In the genomic region with DNA sequence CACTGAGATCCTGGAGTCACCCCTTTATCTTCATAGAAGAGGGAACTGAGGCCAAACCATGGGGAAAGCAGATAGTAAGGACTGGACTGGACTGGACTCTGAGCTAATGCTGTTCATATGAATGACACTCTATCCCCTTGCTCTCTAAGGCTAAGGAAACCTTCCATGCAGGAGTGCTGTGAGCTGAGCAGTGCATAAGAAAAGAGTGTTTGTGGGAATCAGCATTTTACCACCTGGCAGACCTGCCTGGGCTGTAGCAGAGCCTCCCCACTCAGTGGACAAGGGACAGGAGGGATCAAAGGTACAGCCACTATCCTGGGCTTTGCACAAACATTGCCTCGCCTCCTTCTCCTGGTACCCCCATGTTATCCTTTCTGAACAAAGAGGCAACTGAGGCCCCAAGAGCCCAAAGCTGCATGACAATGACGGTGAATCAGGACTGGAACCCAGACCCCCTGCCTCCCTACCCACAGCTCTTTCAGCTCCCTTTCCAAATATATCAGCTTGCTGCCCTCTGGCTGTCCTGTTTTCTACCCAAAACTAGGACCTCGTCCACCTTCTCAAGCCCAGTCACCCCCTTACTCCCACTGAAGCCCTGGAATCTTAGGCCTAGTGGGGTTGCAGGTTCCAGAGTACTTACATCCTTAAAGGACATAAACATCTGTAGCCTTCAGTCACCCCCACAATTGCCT, we compare ENCODE assay signal across 19 cellular contexts.
A peak's percentile ranks its signal among the peaks of the same experiment; 100 is the strongest.
DNase-seq lines count a peak whose midpoint lies in the region; ATAC-seq, FAIRE-seq and TF ChIP-seq lines count a peak whose summit lies in the region.
"Had no signal": no experiment of that assay in that cellular context is flagged by ENCODE, and none has a peak within 500 bp of the region (broad histone marks: within the 10 kb centered on the region; RNA-seq: fewer than 3 reads in every experiment).

No MANE protein-coding gene starts in this region.

- TF ChIP-seq RAD21 in H1 (IDR thresholded peaks at IDR 0.05 in 1 of 2, conservative IDR thresholded peaks at IDR 0.05 in 1 of 2; ENCODE audit: low read depth in 2 of 2, low read length in 2 of 2), result peak; percentile 16 to 47; a peak in 3 of 4 replicates

- no peaks in the 10 kb centered on the region for H3F3A ChIP-seq in neural progenitor cell (ENCODE audit: low read depth)

- H2AK5ac ChIP-seq in H1 (ENCODE audit: low read depth, low read length), result no peak overlapping the region

- H3K18ac ChIP-seq in H1 (ENCODE audit: extremely low read depth, low read length), result no peak overlapping the region

- peaks cover 8% of the 10 kb centered on the region for H3K27me3 Mint-ChIP-seq in activated naive CD4-positive, alpha-beta T cell treated with anti-CD3 and anti-CD28 coated beads, Interleukin-2, amount 50 U/mL, for 24 hours
- peaks cover 18% of the 10 kb centered on the region for H3K27me3 Mint-ChIP-seq in neural progenitor cell (ENCODE audit: insufficient read depth, low read depth)
- peaks cover 3% of the 10 kb centered on the region for H3K27me3 Mint-ChIP-seq in type B pancreatic cell

- H3K4me1 ChIP-seq in H1 (replicated peaks in 1 of 4; ENCODE audit: control insufficient read depth in 3 of 4, insufficient read depth in 4 of 4, low read length in 3 of 4) (peaks cover 0 to 11% (median 4%) of the 10 kb centered on the region in 4 experiments; a peak in 3 of 7 replicates), neural progenitor cell (peaks cover 10% of the 10 kb centered on the region)
- H3K4me1 ChIP-seq: BLaER1, Caco-2 had no signal

- H4K8ac ChIP-seq in H1 (ENCODE audit: extremely low read depth, insufficient read depth, low read length), result no peak overlapping the region

- no peaks in the 10 kb centered on the region for H3K9me3 Mint-ChIP-seq in activated naive CD4-positive, alpha-beta T cell treated with anti-CD3 and anti-CD28 coated beads, Interleukin-2, amount 50 U/mL, for 24 hours
- peaks cover 3% of the 10 kb centered on the region for H3K9me3 Mint-ChIP-seq in neural progenitor cell
- no peaks in the 10 kb centered on the region for H3K9me3 Mint-ChIP-seq in type B pancreatic cell
- H3K9me3 Mint-ChIP-seq: CD8-positive, alpha-beta memory T cell had no signal

- H3K79me2 ChIP-seq in H1 (ENCODE audit: control insufficient read depth in 1 of 2, insufficient read depth in 2 of 2, low read length in 2 of 2) (no peaks in the 10 kb centered on the region), neural progenitor cell (ENCODE audit: low read depth) (no peaks in the 10 kb centered on the region)

- POLR2A ChIA-PET in H1 (lab: Charles Lee; ENCODE audit: partially characterized antibody), result interaction anchor here (0.9 to 1.0 kb wide), 2 partner anchors 9 to 13 kb away, joined by 3 read pairs; no protein-coding TSS in a partner anchor

- no peak overlapping the region for H3K4me3 ChIP-seq in H1 (ENCODE audit: extremely low read depth in 1 of 4, insufficient read depth in 2 of 4, low read depth in 3 of 4, low read length in 4 of 4)
- no peak overlapping the region for H3K4me3 ChIP-seq in neural progenitor cell
- H3K4me3 ChIP-seq: BLaER1 had no signal

- no peak overlapping the region for H3K4ac ChIP-seq in H1 (replicated peaks; ENCODE audit: insufficient read length, low read depth, low read length)

- no peak overlapping the region for H3K23ac ChIP-seq in H1 (ENCODE audit: insufficient read length)

- H3K36me3 Mint-ChIP-seq in activated naive CD4-positive, alpha-beta T cell treated with anti-CD3 and anti-CD28 coated beads, Interleukin-2, amount 50 U/mL, for 24 hours, result no peaks in the 10 kb centered on the region
- H3K36me3 Mint-ChIP-seq in neural progenitor cell (no peaks in the 10 kb centered on the region), type B pancreatic cell (no peaks in the 10 kb centered on the region)

- peak overlapping the region; percentile 51 for H3K27ac Mint-ChIP-seq in activated naive CD4-positive, alpha-beta T cell treated with anti-CD3 and anti-CD28 coated beads, Interleukin-2, amount 50 U/mL, for 24 hours
- H3K27ac Mint-ChIP-seq in neural progenitor cell (peak overlapping the region; percentile 52), type B pancreatic cell (peak overlapping the region; percentile 68)
- H3K27ac Mint-ChIP-seq: CD8-positive, alpha-beta memory T cell had no signal

- H4K91ac ChIP-seq in H1 (replicated peaks; ENCODE audit: insufficient read length, low read length), result no peak overlapping the region

- FAIRE-seq in H1 (lab: Jason Lieb, UNC), result peak; percentile 7
- FAIRE-seq: GM12892, GM19239, H54 had no signal

- 53% methylated on average over 3 of the region's 3 CpGs; no CpG with 5 or more reads in 1 of the 2 experiments for WGBS in H1 (ENCODE audit: extremely low coverage in 1 of 2, insufficient coverage in 1 of 2, insufficient read length in 1 of 2, insufficient replicate concordance in 2 of 2, low coverage in 1 of 2, low lambda C conversion rate in 2 of 2, missing lambda C conversion rate in 1 of 2), 2 experiments

- TF ChIP-seq CTCF in H1 (IDR thresholded peaks at IDR 0.05; ENCODE audit: control extremely low read depth in 1 of 3, insufficient read depth in 1 of 3, low read depth in 1 of 3, low read length in 3 of 3) (no peak), neural progenitor cell (IDR thresholded peaks at IDR 0.05) (no peak), type B pancreatic cell (conservative IDR thresholded peaks at IDR 0.05) (no peak)

- H2BK5ac ChIP-seq in H1 (ENCODE audit: low read depth, low read length), result no peak overlapping the region

- no peak for DNase-seq in activated naive CD4-positive, alpha-beta T cell (lab: John Stamatoyannopoulos, UW)
- DNase-seq in H1 (ENCODE audit: low read depth in 1 of 2, low spot score in 2 of 2) (no peak), neural progenitor cell (ENCODE audit: low spot score) (no peak), type B pancreatic cell (ENCODE audit: extremely low spot score, unreplicated experiment) (no peak), occipital lobe (lab: John Stamatoyannopoulos, UW) (no peak), SKM-1 treated with dmso at 0.1 percent for 144 hours (lab: John Stamatoyannopoulos, UW; ENCODE audit: unreplicated experiment) (no peak)
- DNase-seq: 8988T; AML-193; Caco-2; CD8-positive, alpha-beta memory T cell; DND-41; GDM1 had no signal

- CTCF ChIA-PET in H1 (lab: Charles Lee; ENCODE audit: partially characterized antibody), result interaction anchor here (0.6 to 1.7 kb wide), 10 partner anchors 10 to 483 kb away, joined by 3 to 7 read pairs (median 3); no protein-coding TSS in a partner anchor

- ATAC-seq in GM18511 (IDR thresholded peaks at IDR 0.05; ENCODE audit: unreplicated experiment), result no peak
- ATAC-seq: HCT116 had no signal

- no peak overlapping the region for H3K4me3 Mint-ChIP-seq in activated naive CD4-positive, alpha-beta T cell treated with anti-CD3 and anti-CD28 coated beads, Interleukin-2, amount 50 U/mL, for 24 hours
- H3K4me3 Mint-ChIP-seq in neural progenitor cell (no peak overlapping the region), type B pancreatic cell (no peak overlapping the region)
- H3K4me3 Mint-ChIP-seq: CD8-positive, alpha-beta memory T cell had no signal

- H3K56ac ChIP-seq in H1 (replicated peaks; ENCODE audit: insufficient read length, low read depth, low read length), result no peak overlapping the region

- H2AFZ ChIP-seq in H1 (ENCODE audit: low read length) (no peak overlapping the region), neural progenitor cell (replicated peaks) (no peak overlapping the region)

- H3K36me3 ChIP-seq in H1 (ENCODE audit: control insufficient read depth in 2 of 4, insufficient read depth in 4 of 4, low read length in 3 of 4) (no peaks in the 10 kb centered on the region), neural progenitor cell (no peaks in the 10 kb centered on the region)
- H3K36me3 ChIP-seq: BLaER1 had no signal

- no peak overlapping the region for H2BK20ac ChIP-seq in H1 (ENCODE audit: low read length)

- H3K27me3 ChIP-seq in H1 (replicated peaks in 1 of 4; ENCODE audit: control insufficient read depth in 3 of 4, extremely low read depth in 1 of 4, insufficient read depth in 3 of 4, low read length in 3 of 4) (0 out of 7 replicates have a peak, but pooled peaks cover 0 to 2% (median 0%) of the 10 kb centered on the region in 4 experiments), neural progenitor cell (no peaks in the 10 kb centered on the region)
- H3K27me3 ChIP-seq: BLaER1 had no signal

- H2BK120ac ChIP-seq in H1 (replicated peaks; ENCODE audit: low read depth, low read length), result no peak overlapping the region

- no peak for TF ChIP-seq EP300 in H1 (IDR thresholded peaks at IDR 0.05; ENCODE audit: borderline replicate concordance in 1 of 2, low read depth in 2 of 2, low read length in 2 of 2)

- no peaks in the 10 kb centered on the region; the same call in 1 of the 2 replicates for H3K23me2 ChIP-seq in H1 (ENCODE audit: low read depth, low read length)

- H3K9ac ChIP-seq in H1 (replicated peaks in 1 of 4; ENCODE audit: extremely low read depth in 1 of 4, low read depth in 3 of 4, low read length in 3 of 4), result no peak overlapping the region
- H3K9ac ChIP-seq in neural progenitor cell, result no peak overlapping the region
- H3K9ac ChIP-seq: BLaER1 had no signal

- no peaks in the 10 kb centered on the region for H3K4me1 Mint-ChIP-seq in activated naive CD4-positive, alpha-beta T cell treated with anti-CD3 and anti-CD28 coated beads, Interleukin-2, amount 50 U/mL, for 24 hours
- H3K4me1 Mint-ChIP-seq in neural progenitor cell, result peaks cover 25% of the 10 kb centered on the region
- peaks cover 38% of the 10 kb centered on the region for H3K4me1 Mint-ChIP-seq in type B pancreatic cell (ENCODE audit: unreplicated experiment)
- H3K4me1 Mint-ChIP-seq: CD8-positive, alpha-beta memory T cell had no signal

- no peaks in the 10 kb centered on the region for H3K9me3 ChIP-seq in H1 (ENCODE audit: insufficient read depth in 2 of 2, low read depth in 1 of 2, low read length in 1 of 2)
- no peaks in the 10 kb centered on the region for H3K9me3 ChIP-seq in neural progenitor cell (ENCODE audit: low read depth)
- H3K9me3 ChIP-seq: Caco-2 had no signal

- no peak overlapping the region for H4K5ac ChIP-seq in H1 (ENCODE audit: insufficient read length, low read depth, low read length)

- H2BK15ac ChIP-seq in H1 (ENCODE audit: low read length), result no peak overlapping the region

- no peak overlapping the region for H2BK12ac ChIP-seq in H1 (ENCODE audit: low read depth, low read length)

- H3K27ac ChIP-seq in H1 (ENCODE audit: low read depth, low read length), result no peak overlapping the region
- no peak overlapping the region for H3K27ac ChIP-seq in neural progenitor cell
- H3K27ac ChIP-seq: BLaER1 had no signal

- H3K4me2 ChIP-seq in H1 (ENCODE audit: insufficient read depth in 1 of 2, low read depth in 2 of 2, low read length in 2 of 2), result peak overlapping the region; percentile 9 to 52; a peak in 3 of 4 replicates
- H3K4me2 ChIP-seq in neural progenitor cell, result no peak overlapping the region
- H3K4me2 ChIP-seq: BLaER1 had no signal

- H3K14ac ChIP-seq in H1 (ENCODE audit: insufficient read length), result no peak overlapping the region

- no peaks in the 10 kb centered on the region for H3K79me1 ChIP-seq in H1 (ENCODE audit: low read depth, low read length)

- no peak for TF ChIP-seq POLR2A in H1 (IDR thresholded peaks at IDR 0.05; ENCODE audit: control extremely low read depth in 1 of 2, low read depth in 2 of 2, low read length in 2 of 2)

- H4K20me1 ChIP-seq in H1 (replicated peaks in 1 of 2; ENCODE audit: control insufficient read depth in 1 of 2, insufficient read depth in 2 of 2, low read length in 2 of 2) (no peaks in the 10 kb centered on the region), neural progenitor cell (ENCODE audit: low read depth) (no peaks in the 10 kb centered on the region)
- H4K20me1 ChIP-seq: BLaER1 had no signal
